25 cellular contexts compared by ENCODE assay signal in the genomic region with DNA sequence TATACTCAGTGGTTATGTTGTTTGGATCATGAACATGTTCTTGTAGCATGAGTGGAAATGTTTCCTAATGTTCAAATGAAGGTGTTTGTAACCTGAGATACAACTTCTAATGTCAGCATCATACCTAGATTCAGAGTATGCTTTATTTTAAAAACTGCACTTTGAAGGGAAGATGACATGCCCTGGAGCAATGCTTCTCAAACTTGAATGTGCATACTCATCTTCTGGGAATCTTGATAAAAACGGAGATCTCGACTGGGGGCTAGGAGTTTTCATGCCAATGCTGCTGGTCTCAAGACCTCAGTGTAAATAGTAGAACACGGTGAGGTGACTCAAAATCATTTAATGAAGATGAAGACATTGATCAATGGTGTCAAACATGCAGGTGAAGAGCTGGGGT.
"Had no signal": no experiment of that assay in that cellular context is flagged by ENCODE, and none has a peak within 500 bp of the region (broad histone marks: within the 10 kb centered on the region; RNA-seq: fewer than 3 reads in every experiment).

No MANE protein-coding gene starts in this region.

- H3K4me2 ChIP-seq: SK-N-SH had no signal

- H3K36me3 ChIP-seq: breast epithelium, SJCRH30 had no signal

- H3K9me3 Mint-ChIP-seq: activated naive CD4-positive, alpha-beta T cell treated with anti-CD3 and anti-CD28 coated beads, Interleukin-2, amount 50 U/mL, for 24 hours had no signal

- H3K27me3 Mint-ChIP-seq: activated naive CD4-positive, alpha-beta T cell treated with anti-CD3 and anti-CD28 coated beads, Interleukin-2, amount 50 U/mL, for 24 hours had no signal

- H3K9ac ChIP-seq: SK-N-SH had no signal

- H3K36me3 Mint-ChIP-seq: activated naive CD4-positive, alpha-beta T cell treated with anti-CD3 and anti-CD28 coated beads, Interleukin-2, amount 50 U/mL, for 24 hours had no signal

- H3K4me3 ChIP-seq: breast epithelium, SJCRH30 had no signal

- H3K27ac ChIP-seq: breast epithelium, RWPE1, SJCRH30 had no signal

- DNase-seq: activated CD4-positive, alpha-beta T cell treated with anti-CD3 and anti-CD28 coated beads for 48 hours; activated CD4-positive, alpha-beta T cell treated with anti-CD3 and anti-CD28 coated beads, Interleukin-2, amount 50 U/mL, for 4 hours; activated CD4-positive, CD25-positive, alpha-beta regulatory T cell treated with anti-CD3 and anti-CD28 coated beads, Interleukin-2, amount 50 U/mL, for 72 hours; activated CD8-positive, alpha-beta memory T cell treated with anti-CD3 and anti-CD28 coated beads, Interleukin-2, amount 50 U/mL, for 48 hours; activated CD8-positive, alpha-beta T cell treated with anti-CD3 and anti-CD28 coated beads, Interleukin-2, amount 10 ng/mL, durations not matched to agents 7 days and 5 days; activated effector memory CD4-positive, alpha-beta T cell treated with Interleukin-2 at 50 U/mL for 16 hours; activated naive CD4-positive, alpha-beta T cell; activated T-cell treated with anti-CD3 and anti-CD28 coated beads, Interleukin-2, amount 50 U/mL, for 1 hour; aorta; caudate nucleus; Kasumi-1; NCI-H1048; NCI-H1694; NCI-H2029; NCI-H2107; NCI-H345; NCI-H510A; NCI-H526 treated with DMSO at 0.1 percent for 48 hours; Right ventricle myocardium superior; SJCRH30; SK-N-SH had no signal

- H3K4me1 Mint-ChIP-seq: activated naive CD4-positive, alpha-beta T cell treated with anti-CD3 and anti-CD28 coated beads, Interleukin-2, amount 50 U/mL, for 24 hours had no signal

- H3K27ac Mint-ChIP-seq: activated CD8-positive, alpha-beta T cell treated with anti-CD3 and anti-CD28 coated beads, Interleukin-2, amount 10 ng/mL, durations not matched to agents 7 days and 5 days; activated naive CD4-positive, alpha-beta T cell treated with anti-CD3 and anti-CD28 coated beads, Interleukin-2, amount 50 U/mL, for 24 hours had no signal

- H3K27me3 ChIP-seq: breast epithelium, SJCRH30 had no signal

- ATAC-seq: activated CD8-positive, alpha-beta T cell treated with anti-CD3 and anti-CD28 coated beads, Interleukin-2, amount 10 ng/mL, durations not matched to agents 7 days and 5 days; Panc1 had no signal

- H3K4me1 ChIP-seq: breast epithelium, SJCRH30 had no signal

- H3K9me3 ChIP-seq: breast epithelium, SJCRH30, SK-N-SH had no signal

- H3K4me3 Mint-ChIP-seq: activated CD8-positive, alpha-beta T cell treated with anti-CD3 and anti-CD28 coated beads, Interleukin-2, amount 10 ng/mL, durations not matched to agents 7 days and 5 days; activated naive CD4-positive, alpha-beta T cell treated with anti-CD3 and anti-CD28 coated beads, Interleukin-2, amount 50 U/mL, for 24 hours had no signal
